ENCODE assay signal across 23 cellular contexts in the genomic region with DNA sequence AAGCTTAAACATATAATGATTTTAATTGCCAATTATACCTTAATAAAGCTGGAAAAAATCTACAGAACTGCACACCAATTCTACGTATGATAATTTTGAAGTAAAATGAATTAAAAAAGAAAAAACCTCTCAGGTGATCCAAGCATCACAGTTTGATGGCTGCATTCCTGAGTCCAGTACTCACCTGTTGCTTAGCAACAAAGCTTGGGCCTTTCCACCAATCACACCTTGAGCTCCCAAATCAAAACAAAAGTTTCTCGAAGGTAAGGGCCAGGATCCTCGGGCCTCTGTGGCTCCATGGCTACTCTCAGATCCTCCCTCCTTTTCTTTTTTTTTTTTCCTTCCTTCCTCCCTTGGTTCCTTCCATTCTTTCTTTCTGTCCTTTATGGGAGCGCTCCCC.
DNase-seq lines count a peak whose midpoint lies in the region; TF ChIP-seq lines count a peak whose summit lies in the region.
"Had no signal": no experiment of that assay in that cellular context is flagged by ENCODE, and none has a peak within 500 bp of the region (broad histone marks: within the 10 kb centered on the region; RNA-seq: fewer than 3 reads in every experiment).

No MANE protein-coding gene starts in this region.

- peak; percentile 38 for DNase-seq in A172 (ENCODE audit: low spot score)
- peak; percentile 11 for DNase-seq in HT-29 (ENCODE audit: low spot score)
- DNase-seq in astrocyte of the hippocampus (ENCODE audit: low read depth, low spot score) = peak; percentile 16
- DNase-seq in iPS DF 4.7 (ENCODE audit: extremely low read depth, low spot score) = peak; percentile 19
- DNase-seq in NCI-H2081 treated with DMSO at 0.1 percent for 48 hours (lab: John Stamatoyannopoulos, UW) = no peak
- no peak for DNase-seq in DMS79 (lab: John Stamatoyannopoulos, UW)
- DNase-seq in NCI-H774 (lab: John Stamatoyannopoulos, UW) = no peak
- no peak for DNase-seq in GM10266 (ENCODE audit: extremely low spot score)
- DNase-seq: activated CD4-positive, alpha-beta memory T cell treated with anti-CD3 and anti-CD28 coated beads for 36 hours; activated effector memory CD4-positive, alpha-beta T cell treated with Interleukin-2 at 50 U/mL for 16 hours; activated naive CD8-positive, alpha-beta T cell treated with anti-CD3 and anti-CD28 coated beads, Interleukin-2, amount 10 ng/mL, durations not matched to agents 7 days and 5 days; cerebellar nuclear complex; head of caudate nucleus; HFFc6; immature natural killer cell; left ventricle myocardium superior; natural killer cell; NCI-H146; NCI-H2171 treated with DMSO at 0.1 percent for 48 hours; NCI-H524 treated with DMSO at 0.1 percent for 48 hours; small intestine; stimulated activated CD4-positive, alpha-beta T cell treated with anti-CD3 and anti-CD28 coated beads, Interleukin-2, amount 100 ng/mL, for 24 hours; SW 1271 had no signal

- no peak for TF ChIP-seq CTCF in GM10266 (IDR thresholded peaks at IDR 0.05; ENCODE audit: control insufficient read depth, insufficient read depth, low read depth, missing control alignments)

Comparison
In these comparisons a context has a peak if more than half of its experiments do, and no peak if none do; other contexts are left out.
1. DNase-seq: peak in A172 (single experiment), HT-29 (single experiment), astrocyte of the hippocampus (single experiment) and iPS DF 4.7 (single experiment); none in NCI-H2081 treated with DMSO at 0.1 percent for 48 hours (single experiment), DMS79 (single experiment), NCI-H774 (single experiment) and GM10266 (single experiment).